In the genomic region with DNA sequence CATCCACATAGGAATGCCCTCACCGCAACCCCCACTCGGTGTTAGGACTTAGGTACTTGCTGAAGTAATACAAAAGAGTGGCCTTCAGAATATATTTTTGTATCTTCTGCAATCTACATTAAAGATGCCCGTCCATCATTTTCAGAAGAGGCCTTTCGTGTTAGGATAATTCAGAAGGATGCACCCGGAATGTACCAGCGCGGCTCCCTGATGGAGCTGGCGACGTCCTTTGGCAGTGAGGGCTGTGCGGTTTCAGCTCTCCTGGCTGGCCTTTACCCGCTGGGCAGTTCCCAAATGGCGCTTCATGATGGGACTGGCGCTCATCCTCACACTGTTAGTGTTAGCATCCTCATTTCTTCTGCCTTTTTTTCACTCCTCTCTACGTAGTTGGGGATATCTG, we compare ENCODE assay signal across 15 cellular contexts. TPM values are rescaled to one million over a fixed set of nuclear protein-coding genes. Genes with fewer than 3 reads are reported as not detected.
A peak's percentile ranks its signal among the peaks of the same experiment; 100 is the strongest.
DNase-seq lines count a peak whose midpoint lies in the region; ATAC-seq, FAIRE-seq and TF ChIP-seq lines count a peak whose summit lies in the region.
"Had no signal": no experiment of that assay in that cellular context is flagged by ENCODE, and none has a peak within 500 bp of the region (broad histone marks: within the 10 kb centered on the region; RNA-seq: fewer than 3 reads in every experiment).

No MANE protein-coding gene starts in this region.

- H3K27me3 ChIP-seq in IMR-90 (ENCODE audit: control insufficient read depth, insufficient read depth, low read length) = no peaks in the 10 kb centered on the region
- no peaks in the 10 kb centered on the region for H3K27me3 ChIP-seq in fibroblast of lung (ENCODE audit: control insufficient read depth, insufficient read depth, low read length)
- no peaks in the 10 kb centered on the region for H3K27me3 ChIP-seq in smooth muscle cell (ENCODE audit: low read depth)
- H3K27me3 ChIP-seq: upper lobe of left lung had no signal

- peak overlapping the region; percentile 95 for H4K91ac ChIP-seq in IMR-90 (ENCODE audit: insufficient read depth, low read depth, low read length)

- H3K4ac ChIP-seq in IMR-90 (ENCODE audit: low read depth, low read length) = peak overlapping the region; percentile 96

- H3K27ac ChIP-seq in A549 (peak overlapping the region; percentile 100), IMR-90 (ENCODE audit: insufficient read depth, low read length) (peak overlapping the region; percentile 94), fibroblast of lung (ENCODE audit: insufficient read depth, low read length) (peak overlapping the region; percentile 76), smooth muscle cell (ENCODE audit: low read depth) (peak overlapping the region; percentile 81)

- H2BK120ac ChIP-seq in IMR-90 (ENCODE audit: low read depth, low read length) = peak overlapping the region; percentile 95

- H2AK9ac ChIP-seq in IMR-90 (replicated peaks; ENCODE audit: low read depth, low read length, poor library complexity) = peak overlapping the region; percentile 98

- H2AK5ac ChIP-seq in IMR-90 (ENCODE audit: low read depth, low read length) = peak overlapping the region; percentile 98

- in situ Hi-C loops in IMR-90 (cut with MboI; ENCODE audit: low sequenced_read_pairs) = no loop called here

- H4K5ac ChIP-seq in IMR-90 (ENCODE audit: low read depth, low read length) = peak overlapping the region; percentile 91

- H3K23ac ChIP-seq in IMR-90 (ENCODE audit: low read depth, low read length) = peak overlapping the region; percentile 91

- H3K79me2 ChIP-seq in fibroblast of lung (ENCODE audit: control insufficient read depth, insufficient read depth, low read length) (peaks cover 83% of the 10 kb centered on the region), smooth muscle cell (ENCODE audit: low read depth) (no peaks in the 10 kb centered on the region)

- peak overlapping the region; percentile 93 to 97 for H4K8ac ChIP-seq in IMR-90 (ENCODE audit: low read depth in 2 of 2, low read length in 2 of 2)

- dilution Hi-C loops in IMR-90 (cut with HindIII; ENCODE audit: low sequenced_read_pairs, unreplicated experiment) = no loop called here

- H3K56ac ChIP-seq in IMR-90 (ENCODE audit: extremely low read depth, insufficient read depth, low read length) = 0 out of 2 replicates have a peak overlapping the region, but pooled peaks have one; percentile 97

- no peak for TF ChIP-seq CTCF in A549 (IDR thresholded peaks at IDR 0.05)
- TF ChIP-seq CTCF in IMR-90 (conservative IDR thresholded peaks at IDR 0.05; ENCODE audit: low read depth, low read length) = no peak
- TF ChIP-seq CTCF in fibroblast of lung (conservative IDR thresholded peaks at IDR 0.05 in 1 of 2, IDR thresholded peaks at IDR 0.05 in 1 of 2; ENCODE audit: low read depth in 1 of 2, low read length in 2 of 2) = no peak
- no peak for TF ChIP-seq CTCF in smooth muscle cell (IDR thresholded peaks at IDR 0.05; ENCODE audit: borderline replicate concordance, insufficient read depth, poor library complexity, severe bottlenecking)

- peak overlapping the region; percentile 93 for H2BK5ac ChIP-seq in IMR-90 (ENCODE audit: low read depth, low read length, poor library complexity, severe bottlenecking)

- H3K9ac ChIP-seq in IMR-90 (ENCODE audit: low read depth, low read length) (no peak overlapping the region), fibroblast of lung (ENCODE audit: insufficient read depth, low read length) (no peak overlapping the region), smooth muscle cell (ENCODE audit: low read depth) (no peak overlapping the region)

- no peaks in the 10 kb centered on the region for H3K9me3 ChIP-seq in A549
- H3K9me3 ChIP-seq in IMR-90 (ENCODE audit: control insufficient read depth, insufficient read depth, low read length) = no peaks in the 10 kb centered on the region
- H3K9me3 ChIP-seq in fibroblast of lung (ENCODE audit: control insufficient read depth, insufficient read depth, low read depth, low read length) = no peaks in the 10 kb centered on the region
- H3K9me3 ChIP-seq in smooth muscle cell (replicated peaks; ENCODE audit: low read depth) = no peaks in the 10 kb centered on the region
- H3K9me3 ChIP-seq: upper lobe of left lung had no signal

- peak overlapping the region; percentile 98 for H2BK20ac ChIP-seq in IMR-90 (ENCODE audit: low read depth, low read length)

- H3K36me3 ChIP-seq in IMR-90 (ENCODE audit: control insufficient read depth, insufficient read depth, low read length) = peaks cover 2% of the 10 kb centered on the region; the same call in 1 of the 2 replicates
- H3K36me3 ChIP-seq in fibroblast of lung (ENCODE audit: control insufficient read depth, insufficient read depth, low read length) = peaks cover 5% of the 10 kb centered on the region
- no peaks in the 10 kb centered on the region for H3K36me3 ChIP-seq in smooth muscle cell (ENCODE audit: low read depth)
- H3K36me3 ChIP-seq: upper lobe of left lung had no signal

- H3K4me1 ChIP-seq in A549 (peaks cover 57% of the 10 kb centered on the region), IMR-90 (ENCODE audit: control insufficient read depth, insufficient read depth, low read length) (peaks cover 45% of the 10 kb centered on the region), fibroblast of lung (ENCODE audit: control insufficient read depth, extremely low read depth, insufficient read depth, low read length) (peaks cover 47% of the 10 kb centered on the region), smooth muscle cell (ENCODE audit: low read depth) (peaks cover 22% of the 10 kb centered on the region)

- H3K79me1 ChIP-seq in IMR-90 (ENCODE audit: low read depth in 1 of 2, low read length in 2 of 2) = peaks cover 43 to 89% of the 10 kb centered on the region in 2 experiments

- POLR2A ChIA-PET in A549 (lab: Yijun Ruan, JAX) = interaction anchor here (1.1 kb wide), 1 partner anchor 15 kb away, joined by 4 read pairs; a partner anchor contains a TSS
- POLR2A ChIA-PET in IMR-90 (lab: Charles Lee; ENCODE audit: unreplicated experiment) = no interaction called here

- intact Hi-C loops in IMR-90 (cut with micrococcal nuclease) = no loop called here

- H3K4me3 ChIP-seq in A549 (no peak overlapping the region), IMR-90 (ENCODE audit: insufficient read depth, low read depth, low read length) (no peak overlapping the region), fibroblast of lung (replicated peaks in 1 of 4; ENCODE audit: control extremely low read depth in 1 of 4, insufficient read depth in 1 of 4, low read depth in 3 of 4, low read length in 4 of 4) (peak overlapping the region in 1 of 4 experiments; percentile 36), smooth muscle cell (no peak overlapping the region)
- H3K4me3 ChIP-seq: lung, upper lobe of left lung had no signal

- peak overlapping the region; percentile 88 for H3K14ac ChIP-seq in IMR-90 (replicated peaks; ENCODE audit: low read depth, low read length)

- 96% methylated on average over 14 of the region's 14 CpGs for WGBS in A549 (ENCODE audit: missing lambda C conversion rate)
- WGBS in IMR-90 (ENCODE audit: extremely low coverage in 2 of 2, insufficient read length in 1 of 2), 2 experiments = 100% methylated on average over 4 of the region's 14 CpGs; no CpG with 5 or more reads in 1 of the 2 experiments
- WGBS in smooth muscle cell (ENCODE audit: low lambda C conversion rate) = 96% methylated on average over 14 of the region's 14 CpGs

- TF ChIP-seq POLR2A in A549 (IDR thresholded peaks at IDR 0.05; ENCODE audit: low read length) (no peak), IMR-90 (IDR thresholded peaks at IDR 0.05; ENCODE audit: low read depth, low read length) (no peak), GM12892 (IDR thresholded peaks at IDR 0.05; ENCODE audit: low read depth, low read length) (no peak)

- H3F3A ChIP-seq in smooth muscle cell (ENCODE audit: low read depth) = no peaks in the 10 kb centered on the region

- H3K4me2 ChIP-seq in A549 = peak overlapping the region; percentile 100
- no peak overlapping the region for H3K4me2 ChIP-seq in IMR-90 (ENCODE audit: low read depth, low read length)
- no peak overlapping the region for H3K4me2 ChIP-seq in fibroblast of lung (ENCODE audit: extremely low read depth, insufficient read depth, low read length)
- H3K4me2 ChIP-seq in smooth muscle cell = peak overlapping the region; percentile 67

- CTCF ChIA-PET in A549 (lab: Yijun Ruan, JAX) (interaction anchor here (0.6 to 2.0 kb wide), 4 partner anchors 15 to 1552 kb away, joined by 3 to 8 read pairs (median 5); a partner anchor contains a TSS), IMR-90 (lab: Yijun Ruan, JAX) (no interaction called here)

- peak overlapping the region; percentile 98; the same call in 2 of the 3 replicates for H2BK15ac ChIP-seq in IMR-90 (ENCODE audit: low read depth, low read length)

- no TSS peak for BruUV-seq in IMR-90 (replicated peaks; lab: Mats Ljungman, UMichigan)

- H3K9me1 ChIP-seq in IMR-90 (ENCODE audit: insufficient read depth, low read length) = peaks cover 47% of the 10 kb centered on the region

- TF ChIP-seq EP300 in A549 (IDR thresholded peaks at IDR 0.05) = no peak

- ATAC-seq in A549 = no peak
- ATAC-seq in IMR-90 (ENCODE audit: low read depth) = no peak
- ATAC-seq in HG02884 (IDR thresholded peaks at IDR 0.05; ENCODE audit: unreplicated experiment) = no peak

- peak overlapping the region; percentile 87 for H3K18ac ChIP-seq in IMR-90 (ENCODE audit: low read depth, low read length)

- FAIRE-seq in A549 (lab: Jason Lieb, UNC) (no peak), GM12892 (lab: Jason Lieb, UNC) (no peak)

- H4K20me1 ChIP-seq in IMR-90 (ENCODE audit: insufficient read depth, low read length) (no peaks in the 10 kb centered on the region), fibroblast of lung (ENCODE audit: control insufficient read depth, extremely low read depth, insufficient read depth, low read length) (no peaks in the 10 kb centered on the region), smooth muscle cell (ENCODE audit: low read depth) (no peaks in the 10 kb centered on the region)

- TF ChIP-seq RAD21 in A549 (conservative IDR thresholded peaks at IDR 0.05 in 1 of 2, IDR thresholded peaks at IDR 0.05 in 1 of 2) = no peak
- no peak for TF ChIP-seq RAD21 in IMR-90 (IDR thresholded peaks at IDR 0.05; ENCODE audit: low read length)

- DNase-seq in A549 (ENCODE audit: low read depth in 1 of 2, low spot score in 1 of 2) (no peak), IMR-90 (no peak), fibroblast of lung (ENCODE audit: low read depth in 2 of 2) (no peak), smooth muscle cell (lab: John Stamatoyannopoulos, UW; ENCODE audit: unreplicated experiment) (no peak), NCI-H1105 treated with DMSO at 0.1 percent for 48 hours (lab: John Stamatoyannopoulos, UW) (no peak), GM12892 (ENCODE audit: insufficient read length) (no peak), COLO829 (ENCODE audit: low spot score) (no peak)
- DNase-seq: CD8-positive, alpha-beta memory T cell; NCI-H2029; stimulated activated CD4-positive, alpha-beta T cell treated with anti-CD3 and anti-CD28 coated beads, Interleukin-2, amount 100 ng/mL, for 48 hours had no signal

- H2AFZ ChIP-seq in IMR-90 (replicated peaks; ENCODE audit: low read length, poor library complexity) (no peak overlapping the region), fibroblast of lung (ENCODE audit: low read length) (no peak overlapping the region), smooth muscle cell (ENCODE audit: low read depth) (peak overlapping the region; percentile 31)

RNA-seq across cellular contexts. Expression of a gene that starts 15.3 kb away (rescaled TPM):
- 5.4 and 8.2 TPM in 2 replicates for polyA plus RNA-seq in A549 (2011; rRNA removed)
- polyA plus RNA-seq in A549 (2012; cell fraction: cytosol; rRNA removed) = 22.0 and 31.0 TPM in 2 replicates
- polyA plus RNA-seq in A549 (2012; cell fraction: nucleus; rRNA removed) = 19.3 and 23.2 TPM in 2 replicates
- 6.0 to 8.7 TPM (median 7.1 TPM) in 3 replicates for polyA plus RNA-seq in A549 (2017; fragmentation: RNase III; extraction: RNeasy Plus Mini Kit Qiagen cat#74134 plus additional on column Dnase treatment)
- polyA minus RNA-seq in A549 (2011; rRNA and poly(A)+ RNA removed) = 3.6 and 6.2 TPM in 2 replicates
- 9.3 and 14.7 TPM in 2 replicates for total RNA-seq in IMR-90 (2012; rRNA removed)
- 33.6 and 40.0 TPM in 2 replicates for polyA plus RNA-seq in IMR-90 (2012; rRNA removed)
- 27.9 and 76.1 TPM in 2 replicates for polyA plus RNA-seq in IMR-90 (2012; cell fraction: cytosol; rRNA removed)
- 18.9 and 35.7 TPM in 2 replicates for polyA plus RNA-seq in IMR-90 (2012; cell fraction: nucleus; rRNA removed; ENCODE audit: low replicate concordance)
- total RNA-seq in fibroblast of lung = 36.0 and 118 TPM in 2 replicates
- polyA plus RNA-seq in fibroblast of lung = 85.2 and 97.7 TPM in 2 replicates
- 83.8 and 115 TPM in 2 replicates for polyA plus RNA-seq in fibroblast of lung (2012)
- polyA minus RNA-seq in fibroblast of lung (ENCODE audit: low replicate concordance) = 24.2 and 33.9 TPM in 2 replicates
- 0.18 and 2.4 TPM in 2 replicates for total RNA-seq in smooth muscle cell
- 1.0 and 1.7 TPM in 2 replicates for polyA plus RNA-seq in smooth muscle cell
- not detected for polyA plus RNA-seq in GM12892 (2012; ENCODE audit: missing spikeins)
- total RNA-seq: CD8-positive, alpha-beta memory T cell; SK-MEL-5 had no signal
- polyA plus RNA-seq: CD8-positive, alpha-beta memory T cell; neural cell had no signal

Comparison
In these comparisons a context has a peak if more than half of its experiments do, and no peak if none do; other contexts are left out.
1. H3K4me2 ChIP-seq: peak in A549 (single experiment) and smooth muscle cell (single experiment); none in IMR-90 (single experiment) and fibroblast of lung (single experiment).
2. Peak in every context shown above with its lines, with median percentiles within 50 percentile points of each other: H3K27ac ChIP-seq.